1 cellular context compared by ENCODE assay signal in the genomic region with DNA sequence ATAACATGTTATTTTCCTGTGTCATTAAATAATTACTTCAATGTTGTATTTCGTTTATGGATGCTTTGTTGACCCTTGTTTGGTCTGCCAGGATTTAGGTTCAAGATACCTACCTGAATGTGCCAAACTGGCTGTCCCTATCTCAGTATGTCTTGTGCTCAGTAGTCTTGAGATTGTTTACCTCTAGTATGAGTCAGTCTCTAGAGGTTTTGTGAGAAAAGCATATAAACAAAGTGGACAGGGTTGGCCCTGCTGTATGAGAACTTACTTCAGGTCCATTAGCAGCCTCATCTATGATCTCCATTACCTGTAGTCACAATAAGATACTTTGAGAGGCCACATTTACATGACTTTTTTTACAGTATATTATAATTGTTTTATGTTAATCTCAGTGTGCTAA.
TF ChIP-seq lines count a peak whose summit lies in the region.

No MANE protein-coding gene starts in this region.

TF ChIP-seq in IMR-90, 13 proteins besides CTCF, POLR2A, EP300 and RAD21 (continued from another document):
- TF ChIP-seq CHD1 (IDR thresholded peaks at IDR 0.05; ENCODE audit: low read depth, low read length) = no peak
- no peak for TF ChIP-seq CEBPB (IDR thresholded peaks at IDR 0.05; ENCODE audit: low read depth, low read length)
